8 cellular contexts compared by ENCODE assay signal in the genomic region with DNA sequence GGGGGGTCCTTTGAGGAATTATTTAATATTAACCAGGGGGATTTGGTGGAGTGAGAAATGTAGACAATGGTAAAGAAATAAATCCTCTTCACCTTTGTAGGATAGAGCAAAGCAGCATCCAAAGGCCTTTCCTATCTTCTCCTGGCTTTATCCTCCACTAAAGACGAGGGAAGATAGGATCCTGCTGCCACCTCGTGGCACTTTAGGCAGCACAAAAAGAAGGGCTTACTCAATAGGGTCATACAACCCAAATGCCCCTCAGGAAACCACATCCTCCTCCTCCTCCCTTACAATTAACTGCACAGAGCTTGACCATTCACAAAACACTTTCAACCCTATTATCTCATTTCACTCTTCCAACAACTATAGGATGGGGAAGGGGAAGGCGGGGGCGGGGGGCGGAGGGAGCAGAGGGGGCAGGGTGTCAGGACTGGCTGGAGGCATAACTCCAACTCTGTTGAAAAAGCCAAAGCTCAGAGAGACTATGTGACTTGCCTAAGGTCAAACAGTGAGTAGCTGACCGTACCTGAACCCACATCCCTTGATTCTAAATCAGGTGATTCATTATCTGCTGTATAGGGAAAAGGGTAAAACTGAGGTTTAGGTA. TPM values are rescaled to one million over a fixed set of nuclear protein-coding genes. Genes with fewer than 3 reads are reported as not detected.
DNase-seq lines count a peak whose midpoint lies in the region; ATAC-seq, FAIRE-seq and TF ChIP-seq lines count a peak whose summit lies in the region.

No MANE protein-coding gene starts in this region.

- H3K27me3 ChIP-seq in brain microvascular endothelial cell (replicated peaks) (no peaks in the 10 kb centered on the region), HepG2 (ENCODE audit: control insufficient read depth in 1 of 2, insufficient read depth in 2 of 2, low read length in 2 of 2) (no peaks in the 10 kb centered on the region; a peak in 2 of 5 replicates)

- H3K79me2 ChIP-seq in HepG2 (ENCODE audit: insufficient read depth, low read length), result no peaks in the 10 kb centered on the region

- no peaks in the 10 kb centered on the region for H3K9me3 ChIP-seq in HepG2 (ENCODE audit: low read length)

- no peak overlapping the region for H3K27ac ChIP-seq in brain microvascular endothelial cell
- no peak overlapping the region for H3K27ac ChIP-seq in HepG2 (ENCODE audit: extremely low read length, insufficient read depth, low read length)

- no peak for TF ChIP-seq POLR2A in HepG2 (IDR thresholded peaks at IDR 0.05; ENCODE audit: insufficient read depth in 1 of 2, low read depth in 2 of 2, low read length in 2 of 2)

- WGBS in HepG2 (ENCODE audit: low lambda C conversion rate), result 26% methylated on average over 5 of the region's 6 CpGs

- POLR2A ChIA-PET in HepG2 (lab: Yijun Ruan, JAX), result no interaction called here

- H3K4me1 ChIP-seq in HepG2 (ENCODE audit: insufficient read depth, low read length), result no peaks in the 10 kb centered on the region

- no peaks in the 10 kb centered on the region for H3K36me3 ChIP-seq in brain microvascular endothelial cell (replicated peaks)
- H3K36me3 ChIP-seq in HepG2 (replicated peaks in 1 of 2; ENCODE audit: control insufficient read depth in 1 of 2, insufficient read depth in 2 of 2, low read length in 2 of 2), result no peaks in the 10 kb centered on the region

- TF ChIP-seq RAD21 in HepG2 (CRISPR knock-in tag; IDR thresholded peaks at IDR 0.05), result peak; percentile 61

- in situ Hi-C loops in brain microvascular endothelial cell (cut with HindIII; ENCODE audit: low pct_ligation_motif_present, low sequenced_read_pairs) (no loop called here), HepG2 (cut with HindIII; ENCODE audit: extremely low pct_ligation_motif_present, low pct_unique_long_range_greater_than_20kb) (loop anchor here (5.0 kb wide), 2 partner anchors 40 to 195 kb away; no protein-coding TSS in a partner anchor)

- H3K9ac ChIP-seq in HepG2 (ENCODE audit: insufficient read depth, low read depth, low read length), result no peak overlapping the region

- TF ChIP-seq EP300 in HepG2 (IDR thresholded peaks at IDR 0.05; ENCODE audit: low read depth in 2 of 2, low read length in 2 of 2) (no peak), HepG2 (CRISPR knock-in tag; IDR thresholded peaks at IDR 0.05; ENCODE audit: borderline replicate concordance) (no peak)

- no peak overlapping the region for H3K4me3 ChIP-seq in brain microvascular endothelial cell (ENCODE audit: low read depth, low read length)
- no peak overlapping the region for H3K4me3 ChIP-seq in HepG2 (replicated peaks in 1 of 3; ENCODE audit: insufficient read depth in 1 of 3, low read depth in 2 of 3, low read length in 3 of 3)

- peak; percentile 76 for FAIRE-seq in HepG2 (lab: Jason Lieb, UNC)

- H3K4me2 ChIP-seq in HepG2 (ENCODE audit: low read depth, low read length), result no peak overlapping the region

- no peaks in the 10 kb centered on the region for H4K20me1 ChIP-seq in HepG2 (ENCODE audit: insufficient read depth, low read length)

- CTCF ChIA-PET in HepG2 (lab: Yijun Ruan, JAX; ENCODE audit: low intra/inter-chr PET ratio, low total read pairs), result interaction anchor here (1.4 to 3.8 kb wide), 4 partner anchors 43 to 193 kb away, joined by 5 to 35 read pairs (median 8); no protein-coding TSS in a partner anchor

- H2AFZ ChIP-seq in HepG2 (ENCODE audit: low read length), result no peak overlapping the region

- TF ChIP-seq CTCF in brain microvascular endothelial cell (IDR thresholded peaks at IDR 0.05; ENCODE audit: low read depth, low read length, missing control alignments) (peak; percentile 75), HepG2 (CRISPR knock-in tag; IDR thresholded peaks at IDR 0.05) (peak; percentile 81)

- intact Hi-C loops in HepG2 (cut with micrococcal nuclease; ENCODE audit: unreplicated experiment), result loop anchor here (1.0 to 2.0 kb wide), 4 partner anchors 43 to 193 kb away; no protein-coding TSS in a partner anchor

- peak; percentile 89 for ATAC-seq in HepG2
- no peak for ATAC-seq in HG03378 (IDR thresholded peaks at IDR 0.05; ENCODE audit: unreplicated experiment)
- ATAC-seq in GM21423 (IDR thresholded peaks at IDR 0.05; ENCODE audit: unreplicated experiment), result no peak
- ATAC-seq in GM18861 (IDR thresholded peaks at IDR 0.05; ENCODE audit: unreplicated experiment), result no peak

- DNase-seq in SHP77 (lab: John Stamatoyannopoulos, UW) (peak; percentile 3 to 41), SHP77 treated with DMSO at 0.1 percent for 48 hours (lab: John Stamatoyannopoulos, UW) (no peak), NCI-H146 treated with DMSO at 0.1 percent for 48 hours (lab: John Stamatoyannopoulos, UW; ENCODE audit: unreplicated experiment) (peak; percentile 1), brain microvascular endothelial cell (peak; percentile 37), HepG2 (ENCODE audit: low spot score) (peak; percentile 53)

- BruUV-seq in HepG2 (replicated peaks; lab: Mats Ljungman, UMichigan), result no TSS peak

TF ChIP-seq in HepG2, 621 proteins besides CTCF, POLR2A, EP300 and RAD21:
- TF ChIP-seq, protein P1, sequence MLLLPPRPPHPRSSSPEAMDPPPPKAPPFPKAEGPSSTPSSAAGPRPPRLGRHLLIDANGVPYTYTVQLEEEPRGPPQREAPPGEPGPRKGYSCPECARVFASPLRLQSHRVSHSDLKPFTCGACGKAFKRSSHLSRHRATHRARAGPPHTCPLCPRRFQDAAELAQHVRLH (CRISPR knock-in tag; IDR thresholded peaks at IDR 0.05; ENCODE audit: borderline replicate concordance, low read depth), result 0 out of 2 replicates have a peak, but pooled peaks have one; percentile 28
- peak; percentile 88 for TF ChIP-seq SMC3 (IDR thresholded peaks at IDR 0.05; ENCODE audit: low read length)
- TF ChIP-seq STAG1 (CRISPR knock-in tag; IDR thresholded peaks at IDR 0.05), result peak; percentile 84
- TF ChIP-seq KDM3A (CRISPR knock-in tag; IDR thresholded peaks at IDR 0.05; ENCODE audit: low read depth), result no peak
- TF ChIP-seq CEBPG (CRISPR knock-in tag; IDR thresholded peaks at IDR 0.05), result peak; percentile 56

RNA-seq across cellular contexts. Expression of gene MYOT, which starts 45.4 kb away (rescaled TPM):
- total RNA-seq in HepG2 (2016; rRNA removed; fragmentation: Illumina TruSeq; extraction: Trizol), result not detected in 2 replicates
- total RNA-seq in HepG2 (2016; cell fraction: cytosol; rRNA removed; fragmentation: Illumina TruSeq; extraction: Trizol; ENCODE audit: low read depth), result not detected in 2 replicates
- total RNA-seq in HepG2 (2016; cell fraction: insoluble cytoplasmic fraction; rRNA removed; fragmentation: Illumina TruSeq; extraction: Trizol), result not detected in 2 replicates
- total RNA-seq in HepG2 (2016; cell fraction: membrane; rRNA removed; fragmentation: Illumina TruSeq; extraction: Trizol), result not detected in 2 replicates
- not detected in 2 replicates for total RNA-seq in HepG2 (2016; cell fraction: nucleus; rRNA removed; fragmentation: Illumina TruSeq; extraction: Trizol)
- not detected in 2 replicates for polyA plus RNA-seq in HepG2 (2011; rRNA removed)
- polyA plus RNA-seq in HepG2 (2011; cell fraction: cytosol; rRNA removed), result not detected in 2 replicates
- not detected in 2 replicates for polyA plus RNA-seq in HepG2 (2011; cell fraction: nucleus; rRNA removed)
- polyA plus RNA-seq in HepG2 (2012), result not detected in 2 replicates
- not detected in 2 replicates for polyA plus RNA-seq in HepG2 (2016; cell fraction: cytosol; fragmentation: Illumina TruSeq; extraction: Trizol; ENCODE audit: low read depth)
- polyA plus RNA-seq in HepG2 (2016; cell fraction: insoluble cytoplasmic fraction; fragmentation: Illumina TruSeq; extraction: Trizol; ENCODE audit: low read depth), result not detected in 2 replicates
- not detected in 2 replicates for polyA plus RNA-seq in HepG2 (2016; cell fraction: membrane; fragmentation: Illumina TruSeq; extraction: Trizol; ENCODE audit: low read depth)
- polyA plus RNA-seq in HepG2 (2016; cell fraction: nucleus; fragmentation: Illumina TruSeq; extraction: Trizol; ENCODE audit: insufficient read depth, low read depth), result not detected in 2 replicates
- polyA minus RNA-seq in HepG2 (2011; rRNA and poly(A)+ RNA removed; ENCODE audit: low replicate concordance), result not detected in 2 replicates
- polyA minus RNA-seq in HepG2 (2011; cell fraction: cytosol; rRNA and poly(A)+ RNA removed), result not detected in 2 replicates
- polyA minus RNA-seq in HepG2 (2011; cell fraction: nucleus; rRNA and poly(A)+ RNA removed), result not detected in 2 replicates
